Comparison of ENCODE assay signal across 23 cellular contexts in genomic region chr1:69765941-69766340, GRCh38.
"Had no signal": no experiment of that assay in that cellular context is flagged by ENCODE, and none has a peak within 500 bp of the region (broad histone marks: within the 10 kb centered on the region; RNA-seq: fewer than 3 reads in every experiment).

No MANE protein-coding gene starts in this region.

- H3K4me3 ChIP-seq: coronary artery, hepatocyte, lung, prostate gland, right lobe of liver, testis, tibial nerve had no signal

- H3K27me3 ChIP-seq: hepatocyte, right lobe of liver, testis, tibial nerve had no signal

- H3K36me3 Mint-ChIP-seq: stimulated activated effector memory CD8-positive, alpha-beta T cell treated with anti-CD3 and anti-CD28 coated beads, Interleukin-12 subunit alpha, Interleukin-12 subunit beta, amount 100 ng/mL, for 72 hours had no signal

- H3K27ac Mint-ChIP-seq: endodermal cell; nephron progenitor cell; stimulated activated effector memory CD8-positive, alpha-beta T cell treated with anti-CD3 and anti-CD28 coated beads, Interleukin-12 subunit alpha, Interleukin-12 subunit beta, amount 100 ng/mL, for 72 hours had no signal

- H3K9me3 Mint-ChIP-seq: endodermal cell, nephron progenitor cell had no signal

- ATAC-seq: left cardiac atrium; left ventricle myocardium superior; right lobe of liver; stimulated activated effector memory CD8-positive, alpha-beta T cell treated with anti-CD3 and anti-CD28 coated beads, Interleukin-12 subunit alpha, Interleukin-12 subunit beta, amount 100 ng/mL, for 72 hours; stimulated activated naive CD8-positive, alpha-beta T cell treated with anti-CD3 and anti-CD28 coated beads, Interleukin-15, Interleukin-2, amounts not matched to agents 100 U/mL and 50 U/mL, for 24 hours had no signal

- H3K27ac ChIP-seq: coronary artery, hepatocyte, parathyroid adenoma, prostate gland, right lobe of liver, testis, tibial nerve had no signal

- H3K9me3 ChIP-seq: prostate gland, right lobe of liver, testis, tibial nerve had no signal

- H3K4me1 ChIP-seq: parathyroid adenoma, prostate gland, right lobe of liver, testis, tibial nerve had no signal

- H3K4me1 Mint-ChIP-seq: nephron progenitor cell; stimulated activated effector memory CD8-positive, alpha-beta T cell treated with anti-CD3 and anti-CD28 coated beads, Interleukin-12 subunit alpha, Interleukin-12 subunit beta, amount 100 ng/mL, for 72 hours had no signal

- H3K4me3 Mint-ChIP-seq: endodermal cell; nephron progenitor cell; stimulated activated effector memory CD8-positive, alpha-beta T cell treated with anti-CD3 and anti-CD28 coated beads, Interleukin-12 subunit alpha, Interleukin-12 subunit beta, amount 100 ng/mL, for 72 hours had no signal

- H3K36me3 ChIP-seq: prostate gland, right lobe of liver, tibial nerve had no signal

- DNase-seq: effector CD4-positive, alpha-beta T cell; endodermal cell; erythroblast; foreskin melanocyte; head of caudate nucleus; kidney; left cardiac atrium; left ventricle myocardium superior; mesenchymal stem cell; midbrain; nephron progenitor cell; right lobe of liver; stimulated activated CD4-positive, alpha-beta T cell treated with anti-CD3 and anti-CD28 coated beads, Interleukin-4, amount 100 ng/mL, for 1 hour; stimulated activated CD8-positive, alpha-beta memory T cell treated with anti-CD3 and anti-CD28 coated beads, Interleukin-4, amount 100 ng/mL, for 48 hours; stimulated activated naive CD8-positive, alpha-beta T cell treated with anti-CD3 and anti-CD28 coated beads, Interleukin-15, Interleukin-2, amounts not matched to agents 100 U/mL and 50 U/mL, for 24 hours; testis had no signal
